In genomic region chr5:125047871-125048270, GRCh38 we compare ENCODE assay signal across 26 cellular contexts.
"Had no signal": no experiment of that assay in that cellular context is flagged by ENCODE, and none has a peak within 500 bp of the region (broad histone marks: within the 10 kb centered on the region; RNA-seq: fewer than 3 reads in every experiment).

No MANE protein-coding gene starts in this region.

- H2AFZ ChIP-seq: neural progenitor cell, parathyroid adenoma had no signal

- H3K9ac ChIP-seq: neural progenitor cell, parathyroid adenoma had no signal

- H3K4me1 ChIP-seq: neural progenitor cell had no signal

- H3K9me3 ChIP-seq: ovary, psoas muscle, right lobe of liver, sigmoid colon, suprapubic skin, testis, tibial artery, transverse colon, upper lobe of left lung, vagina had no signal

- H3K4me3 ChIP-seq: neural progenitor cell, ovary, psoas muscle, right lobe of liver, sigmoid colon, suprapubic skin, testis, tibial artery, transverse colon, upper lobe of left lung, vagina had no signal

- H3K4me2 ChIP-seq: neural progenitor cell had no signal

- ATAC-seq: natural killer cell; psoas muscle; right cardiac atrium; right lobe of liver; stimulated activated naive CD8-positive, alpha-beta T cell treated with anti-CD3 and anti-CD28 coated beads, Interleukin-15, amount 100 ng/mL, for 72 hours; stimulated activated naive CD8-positive, alpha-beta T cell treated with anti-CD3 and anti-CD28 coated beads, Interleukin-15, Interleukin-2, amounts not matched to agents 100 U/mL and 50 U/mL, for 24 hours had no signal

- H3K79me2 ChIP-seq: parathyroid adenoma had no signal

- H3K27ac ChIP-seq: neural progenitor cell, ovary, parathyroid adenoma, psoas muscle, right lobe of liver, sigmoid colon, suprapubic skin, testis, tibial artery, transverse colon, upper lobe of left lung, vagina had no signal

- H3K36me3 ChIP-seq: neural progenitor cell, ovary, right lobe of liver, sigmoid colon, suprapubic skin, tibial artery, transverse colon, upper lobe of left lung, vagina had no signal

- DNase-seq: natural killer cell; occipital lobe; ovary; posterior cingulate gyrus; psoas muscle; right cardiac atrium; right lobe of liver; sigmoid colon; small intestine; stimulated activated CD4-positive, alpha-beta T cell treated with anti-CD3 and anti-CD28 coated beads, Interleukin-15, amount 100 ng/mL, for 24 hours; stimulated activated CD4-positive, alpha-beta T cell treated with anti-CD3 and anti-CD28 coated beads, Interleukin-2, amount 100 ng/mL, for 24 hours; stimulated activated CD4-positive, alpha-beta T cell treated with anti-CD3 and anti-CD28 coated beads, Interleukin-4, amount 100 ng/mL, for 1 hour; stimulated activated CD4-positive, alpha-beta T cell treated with anti-CD3 and anti-CD28 coated beads, Interleukin-4, amount 100 ng/mL, for 4 hours; stimulated activated CD8-positive, alpha-beta memory T cell treated with anti-CD3 and anti-CD28 coated beads, Interleukin-4, amount 100 ng/mL, for 48 hours; stimulated activated naive CD4-positive, alpha-beta T cell; stimulated activated naive CD8-positive, alpha-beta T cell treated with anti-CD3 and anti-CD28 coated beads, Interleukin-15, amount 100 ng/mL, for 72 hours; stimulated activated naive CD8-positive, alpha-beta T cell treated with anti-CD3 and anti-CD28 coated beads, Interleukin-15, Interleukin-2, amounts not matched to agents 100 U/mL and 50 U/mL, for 24 hours; substantia nigra; testis; tibial artery; transverse colon; upper lobe of left lung had no signal

- H3K27me3 ChIP-seq: neural progenitor cell, ovary, right lobe of liver, sigmoid colon, suprapubic skin, testis, tibial artery, transverse colon, upper lobe of left lung, vagina had no signal
